ENCODE assay signal across 1 cellular context in the genomic region with DNA sequence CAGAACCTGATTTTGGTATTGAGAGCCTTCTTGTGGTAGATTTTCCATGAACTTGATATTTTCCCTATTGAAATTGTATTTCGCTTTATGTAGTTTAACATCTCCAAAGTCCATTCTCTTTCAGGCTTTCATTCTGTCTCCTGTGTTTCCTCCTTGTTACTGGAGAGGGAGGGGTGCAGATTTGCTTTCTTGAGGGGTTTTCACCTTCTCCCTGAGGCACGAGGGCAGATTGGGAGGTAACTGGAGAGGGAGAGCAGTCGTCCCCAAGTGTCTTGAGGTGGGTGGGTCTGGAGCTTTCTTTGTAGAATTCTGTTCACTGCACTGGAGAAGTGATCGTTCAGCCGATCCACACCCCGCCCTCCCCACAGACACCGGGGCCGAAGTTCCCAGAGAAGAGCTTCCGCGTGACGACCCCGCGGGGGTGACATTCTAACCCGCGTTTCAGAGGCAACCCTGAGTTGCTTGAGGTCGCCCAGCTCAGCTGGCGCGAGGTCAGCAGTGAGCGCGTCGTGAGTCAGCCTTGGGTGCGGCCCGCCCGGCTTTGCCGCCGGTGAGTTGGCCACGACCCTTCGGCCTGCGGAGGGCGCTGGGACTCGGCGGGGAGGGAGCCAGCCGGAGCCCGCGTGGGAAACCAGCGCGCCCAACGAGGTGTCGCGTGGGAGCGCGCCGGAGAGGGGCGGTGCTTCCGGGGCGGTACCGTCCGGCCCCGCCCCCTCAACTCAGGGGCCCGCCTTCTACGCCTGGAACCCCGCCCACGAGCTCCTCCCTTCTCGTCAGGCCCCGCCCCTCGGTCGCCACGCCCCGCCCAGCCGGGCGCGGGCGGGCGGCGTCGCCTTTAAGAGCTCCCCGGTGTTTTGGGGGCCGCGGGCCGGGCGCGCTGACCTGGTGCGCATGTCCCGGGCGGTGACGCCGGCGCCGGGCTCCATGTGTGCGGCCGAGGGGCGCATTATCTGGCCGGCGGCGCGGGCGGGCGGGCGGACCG.
A peak's percentile ranks its signal among the peaks of the same experiment; 100 is the strongest.
TF ChIP-seq lines count a peak whose summit lies in the region.

TSS of gene GATAD2A (plus strand) at position 797 of the 982 bp plus-strand sequence. CDS start 59,671 bp downstream, outside the sequence.

TF ChIP-seq in K562, 482 proteins besides CTCF, POLR2A, EP300 and RAD21 (continued from another document and continues in another):
- no peak for TF ChIP-seq CREB5 (CRISPR knock-in tag; IDR thresholded peaks at IDR 0.05)
- TF ChIP-seq POLR2AphosphoS5 (IDR thresholded peaks at IDR 0.05; ENCODE audit: control insufficient read depth, insufficient read depth, low read depth, low read length), result 0 out of 2 replicates have a peak, but pooled peaks have one; percentile 28
- peak; percentile 89 for TF ChIP-seq GABPB1 (CRISPR knock-in tag; IDR thresholded peaks at IDR 0.05)
- peak in 1 of 2 experiments; percentile 79; a peak in 2 of 3 replicates for TF ChIP-seq CBX3 (IDR thresholded peaks at IDR 0.05; ENCODE audit: borderline replicate concordance in 1 of 2, low read length in 2 of 2)
- peak; percentile 98 for TF ChIP-seq FOSL1 (tag; conservative IDR thresholded peaks at IDR 0.05)
- no peak for TF ChIP-seq ZNF280B (CRISPR knock-in tag; IDR thresholded peaks at IDR 0.05)
- TF ChIP-seq SMAD4 (CRISPR knock-in tag; conservative IDR thresholded peaks at IDR 0.05), result peak; percentile 93
- peak; percentile 63 for TF ChIP-seq PCBP1 (IDR thresholded peaks at IDR 0.05; ENCODE audit: low read depth, low read length, poor library complexity, severe bottlenecking)
- TF ChIP-seq ZNF79 (CRISPR knock-in tag; IDR thresholded peaks at IDR 0.05; ENCODE audit: low read depth), result no peak
- TF ChIP-seq ZFP36 (IDR thresholded peaks at IDR 0.05; ENCODE audit: low read depth, low read length, partially characterized antibody), result no peak
- no peak for TF ChIP-seq PATZ1 (CRISPR knock-in tag; IDR thresholded peaks at IDR 0.05; ENCODE audit: borderline replicate concordance)
- TF ChIP-seq, protein P1, sequence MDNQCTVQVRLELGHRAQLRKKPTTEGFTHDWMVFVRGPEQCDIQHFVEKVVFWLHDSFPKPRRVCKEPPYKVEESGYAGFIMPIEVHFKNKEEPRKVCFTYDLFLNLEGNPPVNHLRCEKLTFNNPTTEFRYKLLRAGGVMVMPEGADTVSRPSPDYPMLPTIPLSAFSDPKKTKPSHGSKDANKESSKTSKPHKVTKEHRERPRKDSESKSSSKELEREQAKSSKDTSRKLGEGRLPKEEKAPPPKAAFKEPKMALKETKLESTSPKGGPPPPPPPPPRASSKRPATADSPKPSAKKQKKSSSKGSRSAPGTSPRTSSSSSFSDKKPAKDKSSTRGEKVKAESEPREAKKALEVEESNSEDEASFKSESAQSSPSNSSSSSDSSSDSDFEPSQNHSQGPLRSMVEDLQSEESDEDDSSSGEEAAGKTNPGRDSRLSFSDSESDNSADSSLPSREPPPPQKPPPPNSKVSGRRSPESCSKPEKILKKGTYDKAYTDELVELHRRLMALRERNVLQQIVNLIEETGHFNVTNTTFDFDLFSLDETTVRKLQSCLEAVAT (IDR thresholded peaks at IDR 0.05), result no peak
- no peak for TF ChIP-seq SAFB2 (IDR thresholded peaks at IDR 0.05; ENCODE audit: borderline replicate concordance, low read depth, low read length, severe bottlenecking)
- 0 out of 2 replicates have a peak, but pooled peaks have one; percentile 47 for TF ChIP-seq TCF7L2 (IDR thresholded peaks at IDR 0.05; ENCODE audit: low read depth, low read length)
- no peak for TF ChIP-seq MCM3 (IDR thresholded peaks at IDR 0.05)
- no peak for TF ChIP-seq ZNF121 (CRISPR knock-in tag; conservative IDR thresholded peaks at IDR 0.05)
- TF ChIP-seq BCLAF1 (IDR thresholded peaks at IDR 0.05; ENCODE audit: borderline replicate concordance in 1 of 2, control insufficient read depth in 1 of 2, low read depth in 2 of 2, low read length in 1 of 2), result 0 out of 4 replicates have a peak, but pooled peaks of 1 of the 2 experiments have one; percentile 22
- no peak for TF ChIP-seq MYBL2 (IDR thresholded peaks at IDR 0.05; ENCODE audit: low read depth)
- TF ChIP-seq MYBL2 (CRISPR knock-in tag; IDR thresholded peaks at IDR 0.05; ENCODE audit: borderline replicate concordance), result no peak
- TF ChIP-seq FOXP1 (CRISPR knock-in tag; IDR thresholded peaks at IDR 0.05), result peak; percentile 96
- no peak for TF ChIP-seq ZNF717 (CRISPR knock-in tag; IDR thresholded peaks at IDR 0.05)
- TF ChIP-seq, protein P2, sequence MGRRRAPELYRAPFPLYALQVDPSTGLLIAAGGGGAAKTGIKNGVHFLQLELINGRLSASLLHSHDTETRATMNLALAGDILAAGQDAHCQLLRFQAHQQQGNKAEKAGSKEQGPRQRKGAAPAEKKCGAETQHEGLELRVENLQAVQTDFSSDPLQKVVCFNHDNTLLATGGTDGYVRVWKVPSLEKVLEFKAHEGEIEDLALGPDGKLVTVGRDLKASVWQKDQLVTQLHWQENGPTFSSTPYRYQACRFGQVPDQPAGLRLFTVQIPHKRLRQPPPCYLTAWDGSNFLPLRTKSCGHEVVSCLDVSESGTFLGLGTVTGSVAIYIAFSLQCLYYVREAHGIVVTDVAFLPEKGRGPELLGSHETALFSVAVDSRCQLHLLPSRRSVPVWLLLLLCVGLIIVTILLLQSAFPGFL (CRISPR knock-in tag; IDR thresholded peaks at IDR 0.05), result no peak
- TF ChIP-seq PHF8 (IDR thresholded peaks at IDR 0.05; ENCODE audit: borderline replicate concordance, low read length), result no peak; the same call in 1 of the 2 replicates
- TF ChIP-seq ZNF324 (CRISPR knock-in tag; IDR thresholded peaks at IDR 0.05), result no peak
- TF ChIP-seq NRF1 (conservative IDR thresholded peaks at IDR 0.05 in 1 of 2, IDR thresholded peaks at IDR 0.05 in 1 of 2), result peak; percentile 91
- peak; percentile 62; the same call in 1 of the 2 replicates for TF ChIP-seq ZNF175 (CRISPR knock-in tag; IDR thresholded peaks at IDR 0.05; ENCODE audit: low read depth)
- TF ChIP-seq ZNF384 (IDR thresholded peaks at IDR 0.05; ENCODE audit: low read depth, low read length), result peak; percentile 28; the same call in 1 of the 2 replicates
- no peak for TF ChIP-seq IFI16 (CRISPR knock-in tag; IDR thresholded peaks at IDR 0.05)
- TF ChIP-seq, protein P3, sequence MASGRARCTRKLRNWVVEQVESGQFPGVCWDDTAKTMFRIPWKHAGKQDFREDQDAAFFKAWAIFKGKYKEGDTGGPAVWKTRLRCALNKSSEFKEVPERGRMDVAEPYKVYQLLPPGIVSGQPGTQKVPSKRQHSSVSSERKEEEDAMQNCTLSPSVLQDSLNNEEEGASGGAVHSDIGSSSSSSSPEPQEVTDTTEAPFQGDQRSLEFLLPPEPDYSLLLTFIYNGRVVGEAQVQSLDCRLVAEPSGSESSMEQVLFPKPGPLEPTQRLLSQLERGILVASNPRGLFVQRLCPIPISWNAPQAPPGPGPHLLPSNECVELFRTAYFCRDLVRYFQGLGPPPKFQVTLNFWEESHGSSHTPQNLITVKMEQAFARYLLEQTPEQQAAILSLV (tag; IDR thresholded peaks at IDR 0.05), result no peak
- TF ChIP-seq MECOM (CRISPR knock-in tag; IDR thresholded peaks at IDR 0.05), result no peak
- TF ChIP-seq ZNF518B (CRISPR knock-in tag; IDR thresholded peaks at IDR 0.05), result no peak
- no peak for TF ChIP-seq HMG20A (CRISPR knock-in tag; conservative IDR thresholded peaks at IDR 0.05)
- 0 out of 4 replicates have a peak, but pooled peaks of 1 of the 2 experiments have one; percentile 36 for TF ChIP-seq NONO (IDR thresholded peaks at IDR 0.05; ENCODE audit: low read depth in 2 of 2, low read length in 1 of 2)
- no peak for TF ChIP-seq RBM14 (IDR thresholded peaks at IDR 0.05; ENCODE audit: borderline replicate concordance, insufficient read depth, low read depth, low read length)
- 0 out of 2 replicates have a peak, but pooled peaks have one; percentile 32 for TF ChIP-seq SREBF1 (IDR thresholded peaks at IDR 0.05; ENCODE audit: borderline replicate concordance, low read depth, low read length)
- TF ChIP-seq ZNF263 (CRISPR knock-in tag; IDR thresholded peaks at IDR 0.05; ENCODE audit: borderline replicate concordance), result no peak; the same call in 1 of the 2 replicates
- peak; percentile 96 for TF ChIP-seq RNF2 (IDR thresholded peaks at IDR 0.05)
- no peak for TF ChIP-seq ZNF830 (CRISPR knock-in tag; IDR thresholded peaks at IDR 0.05)
- no peak for TF ChIP-seq HSF4 (CRISPR knock-in tag; IDR thresholded peaks at IDR 0.05; ENCODE audit: borderline replicate concordance)
- no peak for TF ChIP-seq NCOA4 (IDR thresholded peaks at IDR 0.05; ENCODE audit: partially characterized antibody)
- peak; percentile 65 for TF ChIP-seq NCOR1 (IDR thresholded peaks at IDR 0.05)
- TF ChIP-seq ZEB2 (IDR thresholded peaks at IDR 0.05), result peak; percentile 87
- no peak for TF ChIP-seq PTTG1 (tag; IDR thresholded peaks at IDR 0.05; ENCODE audit: low read depth)
- peak in 1 of 2 experiments; percentile 43; a peak in 1 of 4 replicates for TF ChIP-seq ETV6 (IDR thresholded peaks at IDR 0.05; ENCODE audit: borderline replicate concordance in 1 of 2, low read depth in 2 of 2, low read length in 1 of 2)
- peak; percentile 76; the same call in 1 of the 2 replicates for TF ChIP-seq ETV6 (CRISPR knock-in tag; IDR thresholded peaks at IDR 0.05; ENCODE audit: borderline replicate concordance)
- peak; percentile 87 for TF ChIP-seq DPF2 (IDR thresholded peaks at IDR 0.05)
